ENCODE assay signal across 17 cellular contexts in genomic region chr20:57483287-57484050, GRCh38. TPM values are rescaled to one million over a fixed set of nuclear protein-coding genes. Genes with fewer than 3 reads are reported as not detected.
DNase-seq lines count a peak whose midpoint lies in the region; ATAC-seq, FAIRE-seq and TF ChIP-seq lines count a peak whose summit lies in the region.
"Had no signal": no experiment of that assay in that cellular context is flagged by ENCODE, and none has a peak within 500 bp of the region (broad histone marks: within the 10 kb centered on the region; RNA-seq: fewer than 3 reads in every experiment).

No MANE protein-coding gene starts in this region.

- H3K79me2 ChIP-seq in HepG2 (ENCODE audit: insufficient read depth, low read length) = no peaks in the 10 kb centered on the region

- TF ChIP-seq CTCF in GM20000 (IDR thresholded peaks at IDR 0.05; ENCODE audit: extremely low read depth, missing control alignments) (no peak), HepG2 (CRISPR knock-in tag; IDR thresholded peaks at IDR 0.05) (no peak)

- no peak overlapping the region for H2AFZ ChIP-seq in HepG2 (ENCODE audit: low read length)

- no peaks in the 10 kb centered on the region for H3K9me3 ChIP-seq in HepG2 (ENCODE audit: low read length)
- H3K9me3 ChIP-seq in aorta (ENCODE audit: control insufficient read depth, low read length) = no peaks in the 10 kb centered on the region
- H3K9me3 ChIP-seq: SK-N-SH had no signal

- FAIRE-seq in GM12891 (lab: Jason Lieb, UNC) = peak; percentile 87
- FAIRE-seq in HepG2 (lab: Jason Lieb, UNC) = no peak

- no peak for DNase-seq in GM12891 (ENCODE audit: insufficient read length, low spot score)
- DNase-seq in GM20000 (ENCODE audit: low spot score) = peak; percentile 46
- no peak for DNase-seq in HepG2 (ENCODE audit: low spot score)
- DNase-seq in NCI-H510A (lab: John Stamatoyannopoulos, UW) = no peak
- no peak for DNase-seq in central memory CD4-positive, alpha-beta T cell
- DNase-seq in aorta = no peak
- DNase-seq: EL; NCI-H1048; SK-N-SH; stimulated activated CD4-positive, alpha-beta T cell treated with anti-CD3 and anti-CD28 coated beads, Interleukin-4, amount 100 ng/mL, for 24 hours; stimulated activated naive CD4-positive, alpha-beta T cell had no signal

- H3K36me3 ChIP-seq in HepG2 (replicated peaks in 1 of 2; ENCODE audit: control insufficient read depth in 1 of 2, insufficient read depth in 2 of 2, low read length in 2 of 2) = no peaks in the 10 kb centered on the region
- H3K36me3 ChIP-seq in aorta (ENCODE audit: control insufficient read depth in 1 of 2, insufficient read depth in 2 of 2, low read length in 1 of 2) = no peaks in the 10 kb centered on the region

- intact Hi-C loops in HepG2 (cut with micrococcal nuclease; ENCODE audit: unreplicated experiment) (no loop called here), aorta (cut with DNase I) (no loop called here)

- no peak overlapping the region for H3K9ac ChIP-seq in HepG2 (ENCODE audit: insufficient read depth, low read depth, low read length)
- H3K9ac ChIP-seq: SK-N-SH had no signal

- CTCF ChIA-PET in HepG2 (lab: Yijun Ruan, JAX; ENCODE audit: low intra/inter-chr PET ratio, low total read pairs) = interaction anchor here (0.5 kb wide), 1 partner anchor 30 kb away, joined by 3 read pairs; no protein-coding TSS in a partner anchor

- 0 out of 2 replicates have a peak, but pooled peaks cover 8% of the 10 kb centered on the region for H3K4me1 ChIP-seq in HepG2 (ENCODE audit: insufficient read depth, low read length)
- H3K4me1 ChIP-seq in aorta (ENCODE audit: control insufficient read depth in 1 of 2, insufficient read depth in 2 of 2, low read length in 2 of 2) = no peaks in the 10 kb centered on the region

- 75% methylated on average over 19 of the region's 19 CpGs for WGBS in HepG2 (ENCODE audit: low lambda C conversion rate)
- WGBS in aorta, 2 donors = 95 to 96% methylated on average over 19 of the region's 19 CpGs

- in situ Hi-C loops in HepG2 (cut with HindIII; ENCODE audit: extremely low pct_ligation_motif_present, low pct_unique_long_range_greater_than_20kb) = no loop called here

- POLR2A ChIA-PET in HepG2 (lab: Yijun Ruan, JAX) = no interaction called here

- H3K27me3 ChIP-seq in HepG2 (ENCODE audit: control insufficient read depth in 1 of 2, insufficient read depth in 2 of 2, low read length in 2 of 2) = peaks cover 0 to 55% of the 10 kb centered on the region in 2 experiments; a peak in 4 of 5 replicates
- H3K27me3 ChIP-seq in aorta (ENCODE audit: control insufficient read depth in 1 of 2, insufficient read depth in 2 of 2, low read length in 1 of 2) = no peaks in the 10 kb centered on the region

- H3K27ac ChIP-seq in HepG2 (ENCODE audit: extremely low read length, insufficient read depth, low read length) = no peak overlapping the region
- H3K27ac ChIP-seq in aorta (ENCODE audit: low read depth in 1 of 2, low read length in 2 of 2) = no peak overlapping the region
- H3K27ac ChIP-seq: C4-2B had no signal

- TF ChIP-seq RAD21 in HepG2 (CRISPR knock-in tag; IDR thresholded peaks at IDR 0.05) = no peak

- no peak for TF ChIP-seq POLR2A in GM12891 (IDR thresholded peaks at IDR 0.05; ENCODE audit: low read depth, low read length)
- TF ChIP-seq POLR2A in HepG2 (IDR thresholded peaks at IDR 0.05; ENCODE audit: insufficient read depth in 1 of 2, low read depth in 2 of 2, low read length in 2 of 2) = no peak

- no peak overlapping the region for H3K4me3 ChIP-seq in HepG2 (replicated peaks in 1 of 3; ENCODE audit: insufficient read depth in 1 of 3, low read depth in 2 of 3, low read length in 3 of 3)
- H3K4me3 ChIP-seq in aorta (ENCODE audit: low read length in 2 of 2) = no peak overlapping the region

- ATAC-seq in HG03439 (IDR thresholded peaks at IDR 0.05; ENCODE audit: unreplicated experiment) (peak; percentile 30), HepG2 (no peak), HG02852 (IDR thresholded peaks at IDR 0.05; ENCODE audit: unreplicated experiment) (no peak), aorta (ENCODE audit: low FRiP score) (no peak)

- no TSS peak for BruUV-seq in HepG2 (replicated peaks; lab: Mats Ljungman, UMichigan)

- no peaks in the 10 kb centered on the region for H4K20me1 ChIP-seq in HepG2 (ENCODE audit: insufficient read depth, low read length)

- TF ChIP-seq EP300 in HepG2 (IDR thresholded peaks at IDR 0.05; ENCODE audit: low read depth in 2 of 2, low read length in 2 of 2) (no peak), HepG2 (CRISPR knock-in tag; IDR thresholded peaks at IDR 0.05; ENCODE audit: borderline replicate concordance) (no peak)

- no peak overlapping the region for H3K4me2 ChIP-seq in HepG2 (ENCODE audit: low read depth, low read length)
- H3K4me2 ChIP-seq: SK-N-SH had no signal

TF ChIP-seq in GM12891, 5 proteins besides CTCF, POLR2A, EP300 and RAD21:
- TF ChIP-seq TAF1 (IDR thresholded peaks at IDR 0.05; ENCODE audit: low read depth, low read length) (peak; percentile 38; the same call in 1 of the 2 replicates), POLR2AphosphoS5 (IDR thresholded peaks at IDR 0.05; ENCODE audit: low read depth, low read length) (peak; percentile 59; the same call in 1 of the 2 replicates), POU2F2 (IDR thresholded peaks at IDR 0.05; ENCODE audit: low read depth, low read length) (peak; percentile 72), SPI1 (IDR thresholded peaks at IDR 0.05; ENCODE audit: low read depth, low read length) (peak; percentile 53; the same call in 1 of the 2 replicates), PAX5 (IDR thresholded peaks at IDR 0.05; ENCODE audit: insufficient read depth, low read length, severe bottlenecking) (peak; percentile 48)

TF ChIP-seq in HepG2, 621 proteins besides CTCF, POLR2A, EP300 and RAD21:
- TF ChIP-seq TCF12 (IDR thresholded peaks at IDR 0.05) (no peak), TCF12 (CRISPR knock-in tag; IDR thresholded peaks at IDR 0.05) (no peak), MNT (IDR thresholded peaks at IDR 0.05) (0 out of 2 replicates have a peak, but pooled peaks have one; percentile 8), RFX3 (CRISPR knock-in tag; IDR thresholded peaks at IDR 0.05) (no peak), PCBP2 (optimal IDR thresholded peaks at IDR 0.05; ENCODE audit: low read depth, low read length, poor library complexity, severe bottlenecking) (no peak), ZNF703 (CRISPR knock-in tag; IDR thresholded peaks at IDR 0.05; ENCODE audit: borderline replicate concordance) (no peak)

RNA-seq across cellular contexts. Expression of gene CTCFL, which starts 41.5 kb away (rescaled TPM):
- polyA plus RNA-seq in GM12891 (2012; ENCODE audit: low read depth, missing spikeins) = 0.12 TPM
- total RNA-seq in HepG2 (2016; rRNA removed; fragmentation: Illumina TruSeq; extraction: Trizol) (not detected in 2 replicates), aorta (not detected)
- total RNA-seq in HepG2 (2016; cell fraction: cytosol; rRNA removed; fragmentation: Illumina TruSeq; extraction: Trizol; ENCODE audit: low read depth) = not detected in 2 replicates
- total RNA-seq in HepG2 (2016; cell fraction: insoluble cytoplasmic fraction; rRNA removed; fragmentation: Illumina TruSeq; extraction: Trizol) = not detected in 2 replicates
- total RNA-seq in HepG2 (2016; cell fraction: membrane; rRNA removed; fragmentation: Illumina TruSeq; extraction: Trizol) = not detected in 2 replicates
- total RNA-seq in HepG2 (2016; cell fraction: nucleus; rRNA removed; fragmentation: Illumina TruSeq; extraction: Trizol) = not detected in 2 replicates
- polyA plus RNA-seq in HepG2 (2011; rRNA removed) (0.04 and 0.05 TPM in 2 replicates), aorta (not detected)
- 0.03 TPM in 1 of 2 replicates, not detected in the other for polyA plus RNA-seq in HepG2 (2011; cell fraction: cytosol; rRNA removed)
- not detected in 2 replicates for polyA plus RNA-seq in HepG2 (2011; cell fraction: nucleus; rRNA removed)
- polyA plus RNA-seq in HepG2 (2012) = 0.13 and 0.42 TPM in 2 replicates
- not detected in 2 replicates for polyA plus RNA-seq in HepG2 (2016; cell fraction: cytosol; fragmentation: Illumina TruSeq; extraction: Trizol; ENCODE audit: low read depth)
- not detected in 2 replicates for polyA plus RNA-seq in HepG2 (2016; cell fraction: insoluble cytoplasmic fraction; fragmentation: Illumina TruSeq; extraction: Trizol; ENCODE audit: low read depth)
- not detected in 2 replicates for polyA plus RNA-seq in HepG2 (2016; cell fraction: membrane; fragmentation: Illumina TruSeq; extraction: Trizol; ENCODE audit: low read depth)
- polyA plus RNA-seq in HepG2 (2016; cell fraction: nucleus; fragmentation: Illumina TruSeq; extraction: Trizol; ENCODE audit: insufficient read depth, low read depth) = not detected in 2 replicates
- polyA minus RNA-seq in HepG2 (2011; rRNA and poly(A)+ RNA removed; ENCODE audit: low replicate concordance) = 0.22 and 0.26 TPM in 2 replicates
- not detected in 2 replicates for polyA minus RNA-seq in HepG2 (2011; cell fraction: cytosol; rRNA and poly(A)+ RNA removed)
- not detected in 2 replicates for polyA minus RNA-seq in HepG2 (2011; cell fraction: nucleus; rRNA and poly(A)+ RNA removed)
- total RNA-seq: chondrocyte; HT1080; natural killer cell treated with Interleukin-12 subunit alpha and Interleukin-12 subunit beta and Interleukin-15 and Interleukin-18, amount 100 ng/mL, for 72 hours had no signal
- polyA plus RNA-seq: SK-N-SH had no signal
